ENCODE assay signal across 1 cellular context in genomic region chr2:231050018-231050901, GRCh38.
A peak's percentile ranks its signal among the peaks of the same experiment; 100 is the strongest.
TF ChIP-seq lines count a peak whose summit lies in the region.

No MANE protein-coding gene starts in this region.

TF ChIP-seq in HepG2, 621 proteins besides CTCF, POLR2A, EP300 and RAD21 (continues in another document):
- peak; percentile 93 for TF ChIP-seq ZNF766 (CRISPR knock-in tag; IDR thresholded peaks at IDR 0.05; ENCODE audit: borderline replicate concordance)
- TF ChIP-seq, protein P1, sequence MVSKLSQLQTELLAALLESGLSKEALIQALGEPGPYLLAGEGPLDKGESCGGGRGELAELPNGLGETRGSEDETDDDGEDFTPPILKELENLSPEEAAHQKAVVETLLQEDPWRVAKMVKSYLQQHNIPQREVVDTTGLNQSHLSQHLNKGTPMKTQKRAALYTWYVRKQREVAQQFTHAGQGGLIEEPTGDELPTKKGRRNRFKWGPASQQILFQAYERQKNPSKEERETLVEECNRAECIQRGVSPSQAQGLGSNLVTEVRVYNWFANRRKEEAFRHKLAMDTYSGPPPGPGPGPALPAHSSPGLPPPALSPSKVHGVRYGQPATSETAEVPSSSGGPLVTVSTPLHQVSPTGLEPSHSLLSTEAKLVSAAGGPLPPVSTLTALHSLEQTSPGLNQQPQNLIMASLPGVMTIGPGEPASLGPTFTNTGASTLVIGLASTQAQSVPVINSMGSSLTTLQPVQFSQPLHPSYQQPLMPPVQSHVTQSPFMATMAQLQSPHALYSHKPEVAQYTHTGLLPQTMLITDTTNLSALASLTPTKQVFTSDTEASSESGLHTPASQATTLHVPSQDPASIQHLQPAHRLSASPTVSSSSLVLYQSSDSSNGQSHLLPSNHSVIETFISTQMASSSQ (IDR thresholded peaks at IDR 0.05; ENCODE audit: low read depth) = peak; percentile 81
- TF ChIP-seq, protein P1 (CRISPR knock-in tag; IDR thresholded peaks at IDR 0.05; ENCODE audit: borderline replicate concordance) = peak; percentile 96
- TF ChIP-seq, protein P2, sequence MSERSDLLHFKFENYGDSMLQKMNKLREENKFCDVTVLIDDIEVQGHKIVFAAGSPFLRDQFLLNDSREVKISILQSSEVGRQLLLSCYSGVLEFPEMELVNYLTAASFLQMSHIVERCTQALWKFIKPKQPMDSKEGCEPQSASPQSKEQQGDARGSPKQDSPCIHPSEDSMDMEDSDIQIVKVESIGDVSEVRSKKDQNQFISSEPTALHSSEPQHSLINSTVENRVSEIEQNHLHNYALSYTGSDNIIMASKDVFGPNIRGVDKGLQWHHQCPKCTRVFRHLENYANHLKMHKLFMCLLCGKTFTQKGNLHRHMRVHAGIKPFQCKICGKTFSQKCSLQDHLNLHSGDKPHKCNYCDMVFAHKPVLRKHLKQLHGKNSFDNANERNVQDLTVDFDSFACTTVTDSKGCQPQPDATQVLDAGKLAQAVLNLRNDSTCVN (CRISPR knock-in tag; IDR thresholded peaks at IDR 0.05; ENCODE audit: borderline replicate concordance) = peak; percentile 77
- TF ChIP-seq SIN3B (IDR thresholded peaks at IDR 0.05; ENCODE audit: low read length) = 0 out of 2 replicates have a peak, but pooled peaks have one; percentile 23
- peak; percentile 91 for TF ChIP-seq JUND (CRISPR knock-in tag; IDR thresholded peaks at IDR 0.05)
- peak; percentile 98; the same call in 1 of the 2 replicates for TF ChIP-seq MIER3 (CRISPR knock-in tag; IDR thresholded peaks at IDR 0.05; ENCODE audit: borderline replicate concordance)
- peak; percentile 99 for TF ChIP-seq ZNF747 (CRISPR knock-in tag; IDR thresholded peaks at IDR 0.05; ENCODE audit: borderline replicate concordance)
- peak; percentile 99 for TF ChIP-seq ZSCAN21 (CRISPR knock-in tag; IDR thresholded peaks at IDR 0.05; ENCODE audit: borderline replicate concordance)
- TF ChIP-seq PHF21A (CRISPR knock-in tag; IDR thresholded peaks at IDR 0.05) = peak; percentile 100
- TF ChIP-seq, protein P3, sequence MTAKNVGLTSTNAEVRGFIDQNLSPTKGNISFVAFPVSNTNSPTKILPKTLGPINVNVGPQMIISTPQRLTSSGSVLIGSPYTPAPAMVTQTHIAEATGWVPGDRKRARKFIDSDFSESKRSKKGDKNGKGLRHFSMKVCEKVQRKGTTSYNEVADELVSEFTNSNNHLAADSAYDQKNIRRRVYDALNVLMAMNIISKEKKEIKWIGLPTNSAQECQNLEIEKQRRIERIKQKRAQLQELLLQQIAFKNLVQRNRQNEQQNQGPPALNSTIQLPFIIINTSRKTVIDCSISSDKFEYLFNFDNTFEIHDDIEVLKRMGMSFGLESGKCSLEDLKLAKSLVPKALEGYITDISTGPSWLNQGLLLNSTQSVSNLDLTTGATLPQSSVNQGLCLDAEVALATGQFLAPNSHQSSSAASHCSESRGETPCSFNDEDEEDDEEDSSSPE (CRISPR knock-in tag; IDR thresholded peaks at IDR 0.05) = peak; percentile 81
- TF ChIP-seq MEF2D (CRISPR knock-in tag; IDR thresholded peaks at IDR 0.05) = peak; percentile 99
- TF ChIP-seq ZNF296 (CRISPR knock-in tag; conservative IDR thresholded peaks at IDR 0.05) = no peak; the same call in 1 of the 2 replicates
- peak; percentile 98 for TF ChIP-seq CEBPB (IDR thresholded peaks at IDR 0.05; ENCODE audit: borderline replicate concordance, low read depth, low read length)
- TF ChIP-seq, protein P4, sequence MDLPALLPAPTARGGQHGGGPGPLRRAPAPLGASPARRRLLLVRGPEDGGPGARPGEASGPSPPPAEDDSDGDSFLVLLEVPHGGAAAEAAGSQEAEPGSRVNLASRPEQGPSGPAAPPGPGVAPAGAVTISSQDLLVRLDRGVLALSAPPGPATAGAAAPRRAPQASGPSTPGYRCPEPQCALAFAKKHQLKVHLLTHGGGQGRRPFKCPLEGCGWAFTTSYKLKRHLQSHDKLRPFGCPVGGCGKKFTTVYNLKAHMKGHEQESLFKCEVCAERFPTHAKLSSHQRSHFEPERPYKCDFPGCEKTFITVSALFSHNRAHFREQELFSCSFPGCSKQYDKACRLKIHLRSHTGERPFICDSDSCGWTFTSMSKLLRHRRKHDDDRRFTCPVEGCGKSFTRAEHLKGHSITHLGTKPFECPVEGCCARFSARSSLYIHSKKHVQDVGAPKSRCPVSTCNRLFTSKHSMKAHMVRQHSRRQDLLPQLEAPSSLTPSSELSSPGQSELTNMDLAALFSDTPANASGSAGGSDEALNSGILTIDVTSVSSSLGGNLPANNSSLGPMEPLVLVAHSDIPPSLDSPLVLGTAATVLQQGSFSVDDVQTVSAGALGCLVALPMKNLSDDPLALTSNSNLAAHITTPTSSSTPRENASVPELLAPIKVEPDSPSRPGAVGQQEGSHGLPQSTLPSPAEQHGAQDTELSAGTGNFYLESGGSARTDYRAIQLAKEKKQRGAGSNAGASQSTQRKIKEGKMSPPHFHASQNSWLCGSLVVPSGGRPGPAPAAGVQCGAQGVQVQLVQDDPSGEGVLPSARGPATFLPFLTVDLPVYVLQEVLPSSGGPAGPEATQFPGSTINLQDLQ (CRISPR knock-in tag; IDR thresholded peaks at IDR 0.05) = peak; percentile 83; the same call in 1 of the 2 replicates
- TF ChIP-seq FIP1L1 (IDR thresholded peaks at IDR 0.05; ENCODE audit: borderline replicate concordance, insufficient read depth, low read depth, low read length) = peak; percentile 92; the same call in 1 of the 2 replicates
- TF ChIP-seq HNRNPUL1 (IDR thresholded peaks at IDR 0.05; ENCODE audit: low read depth, low read length) = no peak
- TF ChIP-seq SOX5 (CRISPR knock-in tag; IDR thresholded peaks at IDR 0.05; ENCODE audit: borderline replicate concordance) = peak; percentile 95
- TF ChIP-seq POGZ (CRISPR knock-in tag; IDR thresholded peaks at IDR 0.05) = peak; percentile 91
- no peak for TF ChIP-seq NFIB (CRISPR knock-in tag; IDR thresholded peaks at IDR 0.05; ENCODE audit: borderline replicate concordance)
- TF ChIP-seq NR2F2 (IDR thresholded peaks at IDR 0.05; ENCODE audit: borderline replicate concordance, low read depth) = no peak
- peak; percentile 16 for TF ChIP-seq ZNF781 (CRISPR knock-in tag; IDR thresholded peaks at IDR 0.05; ENCODE audit: borderline replicate concordance, not compliant biosample characterization)
- peak; percentile 94 for TF ChIP-seq ZNF326 (CRISPR knock-in tag; IDR thresholded peaks at IDR 0.05; ENCODE audit: borderline replicate concordance)
- TF ChIP-seq SMC3 (IDR thresholded peaks at IDR 0.05; ENCODE audit: low read length) = peak; percentile 75; the same call in 1 of the 2 replicates
- peak; percentile 17; the same call in 1 of the 2 replicates for TF ChIP-seq SRF (IDR thresholded peaks at IDR 0.05; ENCODE audit: low read depth, low read length)
- TF ChIP-seq RFX5 (IDR thresholded peaks at IDR 0.05; ENCODE audit: low read depth, low read length) = peak; percentile 42; the same call in 1 of the 2 replicates
- TF ChIP-seq, protein P5, sequence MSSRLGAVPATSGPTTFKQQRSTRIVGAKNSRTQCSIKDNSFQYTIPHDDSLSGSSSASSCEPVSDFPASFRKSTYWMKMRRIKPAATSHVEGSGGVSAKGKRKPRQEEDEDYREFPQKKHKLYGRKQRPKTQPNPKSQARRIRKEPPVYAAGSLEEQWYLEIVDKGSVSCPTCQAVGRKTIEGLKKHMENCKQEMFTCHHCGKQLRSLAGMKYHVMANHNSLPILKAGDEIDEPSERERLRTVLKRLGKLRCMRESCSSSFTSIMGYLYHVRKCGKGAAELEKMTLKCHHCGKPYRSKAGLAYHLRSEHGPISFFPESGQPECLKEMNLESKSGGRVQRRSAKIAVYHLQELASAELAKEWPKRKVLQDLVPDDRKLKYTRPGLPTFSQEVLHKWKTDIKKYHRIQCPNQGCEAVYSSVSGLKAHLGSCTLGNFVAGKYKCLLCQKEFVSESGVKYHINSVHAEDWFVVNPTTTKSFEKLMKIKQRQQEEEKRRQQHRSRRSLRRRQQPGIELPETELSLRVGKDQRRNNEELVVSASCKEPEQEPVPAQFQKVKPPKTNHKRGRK (CRISPR knock-in tag; IDR thresholded peaks at IDR 0.05) = no peak
- TF ChIP-seq, protein P6, sequence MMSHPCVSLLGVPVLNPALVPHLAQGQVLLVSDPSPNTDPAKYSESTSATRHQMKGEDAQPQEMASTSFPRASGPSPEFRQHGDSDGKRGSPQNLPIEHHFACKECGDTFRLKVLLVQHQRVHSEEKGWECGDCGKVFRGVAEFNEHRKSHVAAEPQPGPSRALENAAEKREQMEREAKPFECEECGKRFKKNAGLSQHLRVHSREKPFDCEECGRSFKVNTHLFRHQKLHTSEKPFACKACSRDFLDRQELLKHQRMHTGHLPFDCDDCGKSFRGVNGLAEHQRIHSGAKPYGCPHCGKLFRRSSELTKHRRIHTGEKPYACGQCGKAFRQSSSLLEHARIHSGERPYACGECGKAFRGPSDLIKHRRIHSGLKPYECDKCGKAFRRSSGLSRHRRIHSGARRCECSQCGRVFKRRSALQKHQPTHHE (CRISPR knock-in tag; IDR thresholded peaks at IDR 0.05; ENCODE audit: borderline replicate concordance) = peak; percentile 98; the same call in 1 of the 2 replicates
- TF ChIP-seq ZNF230 (CRISPR knock-in tag; IDR thresholded peaks at IDR 0.05) = peak; percentile 93
- TF ChIP-seq ZFP62 (CRISPR knock-in tag; IDR thresholded peaks at IDR 0.05) = 0 out of 2 replicates have a peak, but pooled peaks have one; percentile 52
- TF ChIP-seq ZNF367 (CRISPR knock-in tag; IDR thresholded peaks at IDR 0.05; ENCODE audit: borderline replicate concordance) = peak; percentile 89; the same call in 1 of the 2 replicates
- TF ChIP-seq SIN3A (IDR thresholded peaks at IDR 0.05; ENCODE audit: borderline replicate concordance, low read depth, low read length) = peak; percentile 26; the same call in 1 of the 2 replicates
- peak; percentile 65; the same call in 1 of the 2 replicates for TF ChIP-seq FOSL1 (CRISPR knock-in tag; IDR thresholded peaks at IDR 0.05; ENCODE audit: borderline replicate concordance)
- TF ChIP-seq ZBTB8A (CRISPR knock-in tag; IDR thresholded peaks at IDR 0.05; ENCODE audit: borderline replicate concordance, low read depth) = no peak
- TF ChIP-seq RNF2 (conservative IDR thresholded peaks at IDR 0.05; ENCODE audit: low read depth) = no peak
- TF ChIP-seq, protein P7, sequence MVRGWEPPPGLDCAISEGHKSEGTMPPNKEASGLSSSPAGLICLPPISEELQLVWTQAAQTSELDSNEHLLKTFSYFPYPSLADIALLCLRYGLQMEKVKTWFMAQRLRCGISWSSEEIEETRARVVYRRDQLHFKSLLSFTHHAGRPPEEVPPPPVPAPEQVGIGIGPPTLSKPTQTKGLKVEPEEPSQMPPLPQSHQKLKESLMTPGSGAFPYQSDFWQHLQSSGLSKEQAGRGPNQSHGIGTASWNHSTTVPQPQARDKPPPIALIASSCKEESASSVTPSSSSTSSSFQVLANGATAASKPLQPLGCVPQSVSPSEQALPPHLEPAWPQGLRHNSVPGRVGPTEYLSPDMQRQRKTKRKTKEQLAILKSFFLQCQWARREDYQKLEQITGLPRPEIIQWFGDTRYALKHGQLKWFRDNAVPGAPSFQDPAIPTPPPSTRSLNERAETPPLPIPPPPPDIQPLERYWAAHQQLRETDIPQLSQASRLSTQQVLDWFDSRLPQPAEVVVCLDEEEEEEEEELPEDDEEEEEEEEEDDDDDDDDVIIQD (CRISPR knock-in tag; IDR thresholded peaks at IDR 0.05; ENCODE audit: low read depth) = peak; percentile 95
